ENCODE assay signal across 7 cellular contexts in the genomic region with DNA sequence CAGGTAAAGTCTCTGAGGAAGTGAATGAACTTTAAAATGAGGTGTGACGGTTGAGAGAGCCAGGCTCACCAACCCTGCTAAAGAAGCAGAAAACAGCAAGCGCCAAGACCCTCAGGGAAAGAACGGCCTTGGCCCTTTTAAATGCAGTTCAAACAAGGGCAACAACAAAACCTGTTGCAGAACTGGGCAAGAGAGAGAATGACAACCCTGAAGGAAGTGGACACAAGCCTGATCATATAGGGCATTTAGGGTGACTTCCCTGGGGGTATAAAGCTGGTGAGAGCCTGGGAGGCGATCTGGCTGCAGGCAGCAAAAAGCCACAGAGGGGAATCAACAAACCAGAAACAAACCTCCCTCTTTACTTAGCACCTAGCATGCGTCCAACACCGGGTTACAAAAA. TPM values are rescaled to one million over a fixed set of nuclear protein-coding genes. Genes with fewer than 3 reads are reported as not detected.
DNase-seq lines count a peak whose midpoint lies in the region; ATAC-seq and TF ChIP-seq lines count a peak whose summit lies in the region.

No MANE protein-coding gene starts in this region.

- H3K27me3 ChIP-seq in iPS-18a (ENCODE audit: control insufficient read depth, insufficient read depth, low read length), result no peaks in the 10 kb centered on the region

- ATAC-seq in stimulated activated memory B cell treated with anti-CD40 and anti-IgM and Interleukin-4, amounts not matched to agents 10 μg/mL and 1 μg/mL and 100 μg/mL, for 72 hours, result no peak
- no peak for ATAC-seq in HG03108 (IDR thresholded peaks at IDR 0.05; ENCODE audit: unreplicated experiment)

- H3K9ac ChIP-seq in iPS-18a (ENCODE audit: low read length), result no peak overlapping the region

- no peaks in the 10 kb centered on the region for H3K27me3 Mint-ChIP-seq in activated T-helper 1 cell treated with anti-CD3 and anti-CD28 coated beads, Interleukin-12 subunit alpha, Interleukin-12 subunit beta, Interleukin-2, Interleukin-4 antibody, amounts not matched to agents 30 ng/mL and 10 ng/mL and 1 ng/mL, durations not matched to agents 14 hours and 24 hours and 36 hours (ENCODE audit: insufficient read depth)
- H3K27me3 Mint-ChIP-seq in stimulated activated memory B cell treated with anti-CD40 and anti-IgM and Interleukin-4, amounts not matched to agents 10 μg/mL and 1 μg/mL and 100 μg/mL, for 72 hours, result no peaks in the 10 kb centered on the region

- peaks cover 4% of the 10 kb centered on the region for H3K36me3 Mint-ChIP-seq in activated T-helper 1 cell treated with anti-CD3 and anti-CD28 coated beads, Interleukin-12 subunit alpha, Interleukin-12 subunit beta, Interleukin-2, Interleukin-4 antibody, amounts not matched to agents 30 ng/mL and 10 ng/mL and 1 ng/mL, durations not matched to agents 14 hours and 24 hours and 36 hours (ENCODE audit: low read depth)
- H3K36me3 Mint-ChIP-seq in stimulated activated memory B cell treated with anti-CD40 and anti-IgM and Interleukin-4, amounts not matched to agents 10 μg/mL and 1 μg/mL and 100 μg/mL, for 72 hours, result peaks cover 5% of the 10 kb centered on the region

- peak overlapping the region; percentile 72 for H3K4me3 ChIP-seq in HFF-Myc (replicated peaks; ENCODE audit: low read depth, low read length)
- peak overlapping the region; percentile 80 for H3K4me3 ChIP-seq in iPS-18a (ENCODE audit: low read length)

- H3K27ac ChIP-seq in iPS-18a (ENCODE audit: low read length), result no peak overlapping the region

- no peak for TF ChIP-seq CTCF in HFF-Myc (IDR thresholded peaks at IDR 0.05; ENCODE audit: low read depth, low read length, missing control alignments)

- H3K4me3 Mint-ChIP-seq in activated T-helper 1 cell treated with anti-CD3 and anti-CD28 coated beads, Interleukin-12 subunit alpha, Interleukin-12 subunit beta, Interleukin-2, Interleukin-4 antibody, amounts not matched to agents 30 ng/mL and 10 ng/mL and 1 ng/mL, durations not matched to agents 14 hours and 24 hours and 36 hours, result peak overlapping the region; percentile 93
- peak overlapping the region; percentile 89 for H3K4me3 Mint-ChIP-seq in stimulated activated memory B cell treated with anti-CD40 and anti-IgM and Interleukin-4, amounts not matched to agents 10 μg/mL and 1 μg/mL and 100 μg/mL, for 72 hours

- H3K4me1 Mint-ChIP-seq in activated T-helper 1 cell treated with anti-CD3 and anti-CD28 coated beads, Interleukin-12 subunit alpha, Interleukin-12 subunit beta, Interleukin-2, Interleukin-4 antibody, amounts not matched to agents 30 ng/mL and 10 ng/mL and 1 ng/mL, durations not matched to agents 14 hours and 24 hours and 36 hours (ENCODE audit: low read depth), result peaks cover 26% of the 10 kb centered on the region
- peaks cover 45% of the 10 kb centered on the region for H3K4me1 Mint-ChIP-seq in stimulated activated memory B cell treated with anti-CD40 and anti-IgM and Interleukin-4, amounts not matched to agents 10 μg/mL and 1 μg/mL and 100 μg/mL, for 72 hours

- DNase-seq in HFF-Myc (ENCODE audit: extremely low read depth, low read depth), result no peak
- no peak for DNase-seq in activated T-helper 1 cell treated with anti-CD3 and anti-CD28 coated beads, Interleukin-12 subunit alpha, Interleukin-12 subunit beta, Interleukin-2, Interleukin-4 antibody, amounts not matched to agents 30 ng/mL and 10 ng/mL and 1 ng/mL, durations not matched to agents 14 hours and 24 hours and 36 hours (ENCODE audit: low spot score)
- DNase-seq in NCI-H146 treated with DMSO at 0.1 percent for 48 hours (lab: John Stamatoyannopoulos, UW; ENCODE audit: unreplicated experiment), result no peak
- no peak for DNase-seq in RKO (ENCODE audit: low spot score)

- H3K4me1 ChIP-seq in iPS-18a (ENCODE audit: control insufficient read depth, low read depth, low read length), result no peaks in the 10 kb centered on the region

- H3K36me3 ChIP-seq in iPS-18a (ENCODE audit: control insufficient read depth, low read depth, low read length), result no peaks in the 10 kb centered on the region

- H3K27ac Mint-ChIP-seq in activated T-helper 1 cell treated with anti-CD3 and anti-CD28 coated beads, Interleukin-12 subunit alpha, Interleukin-12 subunit beta, Interleukin-2, Interleukin-4 antibody, amounts not matched to agents 30 ng/mL and 10 ng/mL and 1 ng/mL, durations not matched to agents 14 hours and 24 hours and 36 hours, result peak overlapping the region; percentile 91
- H3K27ac Mint-ChIP-seq in stimulated activated memory B cell treated with anti-CD40 and anti-IgM and Interleukin-4, amounts not matched to agents 10 μg/mL and 1 μg/mL and 100 μg/mL, for 72 hours, result peak overlapping the region; percentile 94

- H3K9me3 Mint-ChIP-seq in activated T-helper 1 cell treated with anti-CD3 and anti-CD28 coated beads, Interleukin-12 subunit alpha, Interleukin-12 subunit beta, Interleukin-2, Interleukin-4 antibody, amounts not matched to agents 30 ng/mL and 10 ng/mL and 1 ng/mL, durations not matched to agents 14 hours and 24 hours and 36 hours, result no peaks in the 10 kb centered on the region
- peaks cover 3% of the 10 kb centered on the region for H3K9me3 Mint-ChIP-seq in stimulated activated memory B cell treated with anti-CD40 and anti-IgM and Interleukin-4, amounts not matched to agents 10 μg/mL and 1 μg/mL and 100 μg/mL, for 72 hours

- intact Hi-C loops in activated T-helper 1 cell treated with anti-CD3 and anti-CD28 coated beads, Interleukin-12 subunit alpha, Interleukin-12 subunit beta, Interleukin-2, Interleukin-4 antibody, amounts not matched to agents 30 ng/mL and 10 ng/mL and 1 ng/mL, durations not matched to agents 14 hours and 24 hours and 36 hours (cut with micrococcal nuclease), result loop anchor here (1.0 to 5.0 kb wide), 8 partner anchors 20 to 1060 kb away; a partner anchor contains a TSS

- no peaks in the 10 kb centered on the region for H3K9me3 ChIP-seq in iPS-18a (ENCODE audit: control insufficient read depth, low read depth, low read length)

RNA-seq across cellular contexts. Expression of a gene that starts 1.0 kb away (rescaled TPM):
- total RNA-seq in activated T-helper 1 cell treated with anti-CD3 and anti-CD28 coated beads, Interleukin-12 subunit alpha, Interleukin-12 subunit beta, Interleukin-2, Interleukin-4 antibody, amounts not matched to agents 30 ng/mL and 10 ng/mL and 1 ng/mL, durations not matched to agents 14 hours and 24 hours and 36 hours, result 5.0 and 5.4 TPM in 2 replicates
